30 cellular contexts compared by ENCODE assay signal in genomic region chr7:255038-255435, GRCh38. TPM values are rescaled to one million over a fixed set of nuclear protein-coding genes. Genes with fewer than 3 reads are reported as not detected.
"Had no signal": no experiment of that assay in that cellular context is flagged by ENCODE, and none has a peak within 500 bp of the region (broad histone marks: within the 10 kb centered on the region; RNA-seq: fewer than 3 reads in every experiment).

No MANE protein-coding gene starts in this region.

- H3K9me3 Mint-ChIP-seq: activated naive CD4-positive, alpha-beta T cell treated with anti-CD3 and anti-CD28 coated beads, Interleukin-2, amount 10 ng/mL, durations not matched to agents 7 days and 5 days; activated naive CD8-positive, alpha-beta T cell treated with anti-CD3 and anti-CD28 coated beads, Interleukin-2, amount 10 ng/mL, durations not matched to agents 7 days and 5 days; activated T-helper 1 cell treated with anti-CD3 and anti-CD28 coated beads, Interleukin-12 subunit alpha, Interleukin-12 subunit beta, Interleukin-2, Interleukin-4 antibody, amounts not matched to agents 30 ng/mL and 10 ng/mL and 1 ng/mL, durations not matched to agents 14 hours and 24 hours and 36 hours; memory B cell; naive thymus-derived CD4-positive, alpha-beta T cell had no signal

- H3K27me3 ChIP-seq: esophagus muscularis mucosa, foreskin keratinocyte, pancreas, testis, transverse colon had no signal

- H3K4me3 ChIP-seq: esophagus muscularis mucosa, pancreas, skin epidermis, testis, transverse colon had no signal

- FAIRE-seq: astrocyte, islet of Langerhans, pancreas had no signal

- H3K4me1 Mint-ChIP-seq: activated naive CD4-positive, alpha-beta T cell treated with anti-CD3 and anti-CD28 coated beads, Interleukin-2, amount 10 ng/mL, durations not matched to agents 7 days and 5 days; endodermal cell had no signal

- H3K9me3 ChIP-seq: esophagus muscularis mucosa, pancreas, testis, transverse colon had no signal

- H3K4me1 ChIP-seq: esophagus muscularis mucosa, foreskin keratinocyte, pancreas, testis had no signal

- ATAC-seq: activated CD4-positive, CD25-positive, alpha-beta regulatory T cell treated with anti-CD3 and anti-CD28 coated beads, Interleukin-2, amount 50 U/mL, for 24 hours; foreskin keratinocyte; naive thymus-derived CD4-positive, alpha-beta T cell; pancreas; sciatic nerve; stimulated activated naive CD8-positive, alpha-beta T cell treated with anti-CD3 and anti-CD28 coated beads, Interleukin-15, Interleukin-2, amounts not matched to agents 100 U/mL and 50 U/mL, for 24 hours had no signal

- H3K27ac ChIP-seq: esophagus muscularis mucosa, foreskin keratinocyte, pancreas, skin epidermis, testis, transverse colon, VCaP had no signal

- H3K27me3 Mint-ChIP-seq: activated naive CD4-positive, alpha-beta T cell treated with anti-CD3 and anti-CD28 coated beads, Interleukin-2, amount 10 ng/mL, durations not matched to agents 7 days and 5 days; activated naive CD8-positive, alpha-beta T cell treated with anti-CD3 and anti-CD28 coated beads, Interleukin-2, amount 10 ng/mL, durations not matched to agents 7 days and 5 days; dendritic cell treated with granulocyte-macrophage colony-stimulating factor and Interleukin-4, amounts not matched to agents 40 ng/mL and 50 ng/mL, for 4 days; naive thymus-derived CD4-positive, alpha-beta T cell had no signal

- H3K36me3 Mint-ChIP-seq: activated naive CD4-positive, alpha-beta T cell treated with anti-CD3 and anti-CD28 coated beads, Interleukin-2, amount 10 ng/mL, durations not matched to agents 7 days and 5 days; activated naive CD8-positive, alpha-beta T cell treated with anti-CD3 and anti-CD28 coated beads, Interleukin-2, amount 10 ng/mL, durations not matched to agents 7 days and 5 days; memory B cell; naive thymus-derived CD4-positive, alpha-beta T cell had no signal

- DNase-seq: activated CD4-positive, alpha-beta T cell treated with anti-CD3 and anti-CD28 coated beads for 48 hours; activated CD4-positive, alpha-beta T cell treated with anti-CD3 and anti-CD28 coated beads, Interleukin-2, amount 50 U/mL, for 48 hours; activated CD8-positive, alpha-beta memory T cell treated with anti-CD3 and anti-CD28 coated beads for 24 hours; activated gamma-delta T cell; activated naive CD4-positive, alpha-beta T cell treated with anti-CD3 and anti-CD28 coated beads, Interleukin-2, amount 10 ng/mL, durations not matched to agents 7 days and 5 days; activated naive CD8-positive, alpha-beta T cell treated with anti-CD3 and anti-CD28 coated beads, Interleukin-2, amount 10 ng/mL, durations not matched to agents 7 days and 5 days; central memory CD4-positive, alpha-beta T cell; endodermal cell; foreskin keratinocyte; midbrain; naive thymus-derived CD4-positive, alpha-beta T cell; stimulated activated CD4-positive, alpha-beta T cell treated with anti-CD3 and anti-CD28 coated beads, Interleukin-12 subunit alpha, Interleukin-12 subunit beta, amount 100 ng/mL, for 4 hours; stimulated activated CD4-positive, alpha-beta T cell treated with anti-CD3 and anti-CD28 coated beads, Interleukin-4, amount 100 ng/mL, for 1 hour; stimulated activated naive CD8-positive, alpha-beta T cell treated with anti-CD3 and anti-CD28 coated beads, Interleukin-15, Interleukin-2, amounts not matched to agents 100 U/mL and 50 U/mL, for 24 hours; testis; transverse colon had no signal

- H3K4me3 Mint-ChIP-seq: activated naive CD4-positive, alpha-beta T cell treated with anti-CD3 and anti-CD28 coated beads, Interleukin-2, amount 10 ng/mL, durations not matched to agents 7 days and 5 days; activated naive CD8-positive, alpha-beta T cell treated with anti-CD3 and anti-CD28 coated beads, Interleukin-2, amount 10 ng/mL, durations not matched to agents 7 days and 5 days; activated T-helper 1 cell treated with anti-CD3 and anti-CD28 coated beads, Interleukin-12 subunit alpha, Interleukin-12 subunit beta, Interleukin-2, Interleukin-4 antibody, amounts not matched to agents 30 ng/mL and 10 ng/mL and 1 ng/mL, durations not matched to agents 14 hours and 24 hours and 36 hours; dendritic cell treated with granulocyte-macrophage colony-stimulating factor and Interleukin-4, amounts not matched to agents 40 ng/mL and 50 ng/mL, for 4 days; endodermal cell; memory B cell; naive thymus-derived CD4-positive, alpha-beta T cell had no signal

- H3K27ac Mint-ChIP-seq: activated naive CD4-positive, alpha-beta T cell treated with anti-CD3 and anti-CD28 coated beads, Interleukin-2, amount 10 ng/mL, durations not matched to agents 7 days and 5 days; activated naive CD8-positive, alpha-beta T cell treated with anti-CD3 and anti-CD28 coated beads, Interleukin-2, amount 10 ng/mL, durations not matched to agents 7 days and 5 days; activated T-helper 1 cell treated with anti-CD3 and anti-CD28 coated beads, Interleukin-12 subunit alpha, Interleukin-12 subunit beta, Interleukin-2, Interleukin-4 antibody, amounts not matched to agents 30 ng/mL and 10 ng/mL and 1 ng/mL, durations not matched to agents 14 hours and 24 hours and 36 hours; dendritic cell treated with granulocyte-macrophage colony-stimulating factor and Interleukin-4, amounts not matched to agents 40 ng/mL and 50 ng/mL, for 4 days; endodermal cell; memory B cell; naive thymus-derived CD4-positive, alpha-beta T cell had no signal

RNA-seq across cellular contexts. Expression of gene FOXL3, which starts 34.9 kb away (rescaled TPM):
- total RNA-seq: activated naive CD8-positive, alpha-beta T cell treated with anti-CD3 and anti-CD28 coated beads, Interleukin-2, amount 10 ng/mL, durations not matched to agents 7 days and 5 days; activated T-helper 1 cell treated with anti-CD3 and anti-CD28 coated beads, Interleukin-12 subunit alpha, Interleukin-12 subunit beta, Interleukin-2, Interleukin-4 antibody, amounts not matched to agents 30 ng/mL and 10 ng/mL and 1 ng/mL, durations not matched to agents 14 hours and 24 hours and 36 hours; astrocyte; endodermal cell; esophagus muscularis mucosa; foreskin keratinocyte; lower leg skin; naive thymus-derived CD4-positive, alpha-beta T cell; pancreas; sciatic nerve; T-helper 1 cell treated with Interleukin-12 subunit alpha and Interleukin-12 subunit beta and Interleukin-4 antibody, amounts not matched to agents 30 ng/mL and 1 ng/mL, for 36 hours; transverse colon had no signal
- polyA plus RNA-seq: foreskin keratinocyte; naive thymus-derived CD4-positive, alpha-beta T cell; neural cell; pancreas had no signal
